In genomic region chr2:218859556-218859993, GRCh38 we compare ENCODE assay signal across 8 cellular contexts. TPM values are rescaled to one million over a fixed set of nuclear protein-coding genes. Genes with fewer than 3 reads are reported as not detected.
DNase-seq lines count a peak whose midpoint lies in the region; ATAC-seq and TF ChIP-seq lines count a peak whose summit lies in the region.

TSS of gene WNT6 (plus strand) at chr2:218859805. CDS start at chr2:218860038, 233 bp downstream.

- H3K4me1 ChIP-seq in HEK293 (ENCODE audit: control insufficient read depth, insufficient read depth, low read length): peaks cover 16% of the 10 kb centered on the region

- H3K27ac ChIP-seq in HEK293 (ENCODE audit: extremely low read depth, low read depth, low read length): peak within 1 kb of the TSS; percentile 47; the same call in 1 of the 2 replicates

- CTCF ChIA-PET in AG04449 (lab: Yijun Ruan, JAX) (interaction anchor here (1.0 to 7.6 kb wide), 6 partner anchors 9 to 187 kb away, joined by 3 to 68 read pairs (median 16); no protein-coding TSS in a partner anchor), HEK293 (lab: Yijun Ruan, JAX) (interaction anchor here (1.1 to 10.4 kb wide), 6 partner anchors 10 to 121 kb away, joined by 3 to 115 read pairs (median 10); no protein-coding TSS in a partner anchor)

- H3K4me3 ChIP-seq in AG04449 (ENCODE audit: low read depth, low read length) (peak within 1 kb of the TSS; percentile 18), HEK293 (ENCODE audit: low read depth, low read length) (peak within 1 kb of the TSS; percentile 40)

- H3K4me3 Mint-ChIP-seq in natural killer cell treated with Interleukin-12 subunit alpha and Interleukin-12 subunit beta and Interleukin-15 and Interleukin-18, amount 100 ng/mL, for 72 hours: peak within 1 kb of the TSS; percentile 23

- H3K9me3 ChIP-seq in HEK293 (ENCODE audit: control insufficient read depth, insufficient read depth, low read depth, low read length): no peaks in the 10 kb centered on the region

- no peaks in the 10 kb centered on the region for H3K36me3 Mint-ChIP-seq in natural killer cell treated with Interleukin-12 subunit alpha and Interleukin-12 subunit beta and Interleukin-15 and Interleukin-18, amount 100 ng/mL, for 72 hours

- H3K4me1 Mint-ChIP-seq in natural killer cell treated with Interleukin-12 subunit alpha and Interleukin-12 subunit beta and Interleukin-15 and Interleukin-18, amount 100 ng/mL, for 72 hours (ENCODE audit: low read depth in 2 of 2): peaks cover 8 to 9% of the 10 kb centered on the region in 2 donors

- DNase-seq in AG04449 (ENCODE audit: low read depth, low spot score): no peak
- peak; percentile 78 for DNase-seq in ecto neural progenitor cell (ENCODE audit: low spot score)
- no peak for DNase-seq in natural killer cell treated with Interleukin-12 subunit alpha and Interleukin-12 subunit beta and Interleukin-15 and Interleukin-18, amount 100 ng/mL, for 72 hours (ENCODE audit: low spot score)
- DNase-seq in NCI-H2196 treated with DMSO at 0.1 percent for 48 hours (lab: John Stamatoyannopoulos, UW; ENCODE audit: unreplicated experiment): no peak
- DNase-seq in NCI-H1048 (lab: John Stamatoyannopoulos, UW): no peak

- H3K27ac Mint-ChIP-seq in natural killer cell treated with Interleukin-12 subunit alpha and Interleukin-12 subunit beta and Interleukin-15 and Interleukin-18, amount 100 ng/mL, for 72 hours: no peak within 1 kb of the TSS

- H3K9me3 Mint-ChIP-seq in natural killer cell treated with Interleukin-12 subunit alpha and Interleukin-12 subunit beta and Interleukin-15 and Interleukin-18, amount 100 ng/mL, for 72 hours: no peaks in the 10 kb centered on the region

- ATAC-seq in natural killer cell treated with Interleukin-12 subunit alpha and Interleukin-12 subunit beta and Interleukin-15 and Interleukin-18, amount 100 ng/mL, for 72 hours: no peak
- no peak for ATAC-seq in GM21576 (IDR thresholded peaks at IDR 0.05; ENCODE audit: unreplicated experiment)
- no peak for ATAC-seq in activated CD4-positive, CD25-positive, alpha-beta regulatory T cell treated with anti-CD3 and anti-CD28 coated beads, Interleukin-2, amount 50 U/mL, for 24 hours

- peaks cover 67 to 76% of the 10 kb centered on the region in 2 donors for H3K27me3 Mint-ChIP-seq in natural killer cell treated with Interleukin-12 subunit alpha and Interleukin-12 subunit beta and Interleukin-15 and Interleukin-18, amount 100 ng/mL, for 72 hours

- no peaks in the 10 kb centered on the region for H3K36me3 ChIP-seq in HEK293 (ENCODE audit: control insufficient read depth in 2 of 2, insufficient read depth in 1 of 2, low read length in 2 of 2)

- POLR2A ChIA-PET in AG04449 (lab: Yijun Ruan, JAX) (no interaction called here), HEK293 (lab: Yijun Ruan, JAX) (interaction anchor here (0.5 to 0.6 kb wide), 2 partner anchors 39 to 257 kb away, joined by 3 to 5 read pairs; no protein-coding TSS in a partner anchor)

- TF ChIP-seq CTCF in AG04449 (IDR thresholded peaks at IDR 0.05; ENCODE audit: insufficient read depth, low read length, missing control alignments) (no peak), HEK293 (tag by site-specific recombination; IDR thresholded peaks at IDR 0.05) (no peak)

TF ChIP-seq in HEK293, 187 proteins besides CTCF, POLR2A, EP300 and RAD21:
- TF ChIP-seq FEZF1 (tag by site-specific recombination; IDR thresholded peaks at IDR 0.05): no peak
- TF ChIP-seq ZNF654 (tag by site-specific recombination; IDR thresholded peaks at IDR 0.05; ENCODE audit: low read depth): no peak
- no peak for TF ChIP-seq ZNF791 (tag by site-specific recombination; IDR thresholded peaks at IDR 0.05)
- TF ChIP-seq ZNF18 (tag by site-specific recombination; IDR thresholded peaks at IDR 0.05): no peak
- no peak for TF ChIP-seq ZNF555 (tag by site-specific recombination; conservative IDR thresholded peaks at IDR 0.05)
- TF ChIP-seq ZNF629 (tag by site-specific recombination; IDR thresholded peaks at IDR 0.05): no peak
- TF ChIP-seq SP2 (tag by site-specific recombination; IDR thresholded peaks at IDR 0.05): no peak
- no peak for TF ChIP-seq ZNF560 (tag by site-specific recombination; IDR thresholded peaks at IDR 0.05; ENCODE audit: borderline replicate concordance)
- no peak for TF ChIP-seq ELK4 (IDR thresholded peaks at IDR 0.05; ENCODE audit: borderline replicate concordance, low read depth, low read length)

RNA-seq across cellular contexts. Expression of gene WNT6, which starts in this region (rescaled TPM):
- not detected for total RNA-seq in natural killer cell treated with Interleukin-12 subunit alpha and Interleukin-12 subunit beta and Interleukin-15 and Interleukin-18, amount 100 ng/mL, for 72 hours
